In genomic region chr19:36120092-36120983, GRCh38 we compare ENCODE assay signal across 1 cellular context.
TF ChIP-seq lines count a peak whose summit lies in the region.

No MANE protein-coding gene starts in this region.

TF ChIP-seq in HepG2, 621 proteins besides CTCF, POLR2A, EP300 and RAD21 (continues in another document):
- 0 out of 2 replicates have a peak, but pooled peaks have one; percentile 13 for TF ChIP-seq ZBTB2 (CRISPR knock-in tag; IDR thresholded peaks at IDR 0.05; ENCODE audit: low read depth)
- peak; percentile 72; the same call in 1 of the 2 replicates for TF ChIP-seq MYC (CRISPR knock-in tag; IDR thresholded peaks at IDR 0.05; ENCODE audit: borderline replicate concordance)
- TF ChIP-seq ZNF10 (CRISPR knock-in tag; IDR thresholded peaks at IDR 0.05; ENCODE audit: borderline replicate concordance, low read depth) = no peak
- no peak for TF ChIP-seq ZFP41 (CRISPR knock-in tag; IDR thresholded peaks at IDR 0.05; ENCODE audit: borderline replicate concordance)
- TF ChIP-seq ZBTB8A (CRISPR knock-in tag; IDR thresholded peaks at IDR 0.05; ENCODE audit: borderline replicate concordance, low read depth) = peak; percentile 33; the same call in 1 of the 2 replicates
- TF ChIP-seq CBX5 (CRISPR knock-in tag; IDR thresholded peaks at IDR 0.05; ENCODE audit: borderline replicate concordance) = peak; percentile 63; the same call in 1 of the 2 replicates
- TF ChIP-seq BRD4 (CRISPR knock-in tag; IDR thresholded peaks at IDR 0.05) = no peak
- no peak for TF ChIP-seq ZBTB21 (CRISPR knock-in tag; IDR thresholded peaks at IDR 0.05)
- peak; percentile 74 for TF ChIP-seq MEF2D (CRISPR knock-in tag; IDR thresholded peaks at IDR 0.05)
- TF ChIP-seq MXD4 (CRISPR knock-in tag; IDR thresholded peaks at IDR 0.05) = peak; percentile 82
- TF ChIP-seq ZUFSP (CRISPR knock-in tag; IDR thresholded peaks at IDR 0.05; ENCODE audit: borderline replicate concordance) = no peak
- TF ChIP-seq ZNF629 (CRISPR knock-in tag; conservative IDR thresholded peaks at IDR 0.05) = no peak
- TF ChIP-seq FOXM1 (CRISPR knock-in tag; IDR thresholded peaks at IDR 0.05) = no peak
- TF ChIP-seq ARID2 (CRISPR knock-in tag; IDR thresholded peaks at IDR 0.05; ENCODE audit: borderline replicate concordance) = no peak
- TF ChIP-seq ZNF432 (CRISPR knock-in tag; IDR thresholded peaks at IDR 0.05; ENCODE audit: borderline replicate concordance) = no peak
- TF ChIP-seq FOSL2 (CRISPR knock-in tag; IDR thresholded peaks at IDR 0.05) = peak; percentile 68
- TF ChIP-seq ZNF891 (CRISPR knock-in tag; IDR thresholded peaks at IDR 0.05) = no peak
- TF ChIP-seq ZNF773 (CRISPR knock-in tag; IDR thresholded peaks at IDR 0.05; ENCODE audit: borderline replicate concordance) = no peak
- 0 out of 2 replicates have a peak, but pooled peaks have one; percentile 57 for TF ChIP-seq ZNF20 (CRISPR knock-in tag; IDR thresholded peaks at IDR 0.05)
- TF ChIP-seq IRF2 (CRISPR knock-in tag; IDR thresholded peaks at IDR 0.05) = peak; percentile 83
- no peak for TF ChIP-seq HIC2 (CRISPR knock-in tag; IDR thresholded peaks at IDR 0.05; ENCODE audit: low read depth)
- no peak for TF ChIP-seq TEAD2 (CRISPR knock-in tag; IDR thresholded peaks at IDR 0.05)
- no peak for TF ChIP-seq SMAD9 (CRISPR knock-in tag; IDR thresholded peaks at IDR 0.05)
- TF ChIP-seq EED (CRISPR knock-in tag; IDR thresholded peaks at IDR 0.05) = no peak
- TF ChIP-seq ATF2 (CRISPR knock-in tag; IDR thresholded peaks at IDR 0.05) = peak; percentile 80
- no peak for TF ChIP-seq ZNF224 (CRISPR knock-in tag; IDR thresholded peaks at IDR 0.05)
- TF ChIP-seq SRSF9 (IDR thresholded peaks at IDR 0.05; ENCODE audit: borderline replicate concordance, insufficient read depth, low read depth, low read length, poor library complexity, severe bottlenecking) = no peak
- TF ChIP-seq BRF2 (CRISPR knock-in tag; IDR thresholded peaks at IDR 0.05) = peak; percentile 74; the same call in 1 of the 2 replicates
- 0 out of 2 replicates have a peak, but pooled peaks have one; percentile 44 for TF ChIP-seq ZSCAN29 (CRISPR knock-in tag; conservative IDR thresholded peaks at IDR 0.05)
- TF ChIP-seq NR0B2 (CRISPR knock-in tag; IDR thresholded peaks at IDR 0.05) = no peak
- TF ChIP-seq ZNF414 (CRISPR knock-in tag; IDR thresholded peaks at IDR 0.05) = peak; percentile 86
- TF ChIP-seq MAZ (IDR thresholded peaks at IDR 0.05; ENCODE audit: borderline replicate concordance, low read depth, low read length) = peak; percentile 82
- TF ChIP-seq MAZ (CRISPR knock-in tag; IDR thresholded peaks at IDR 0.05; ENCODE audit: low read depth) = peak; percentile 85
- TF ChIP-seq ZBTB1 (CRISPR knock-in tag; IDR thresholded peaks at IDR 0.05; ENCODE audit: borderline replicate concordance) = no peak
- TF ChIP-seq PTBP1 (IDR thresholded peaks at IDR 0.05; ENCODE audit: low read depth, low read length, poor library complexity, severe bottlenecking) = no peak
- no peak for TF ChIP-seq ZNF558 (CRISPR knock-in tag; IDR thresholded peaks at IDR 0.05; ENCODE audit: borderline replicate concordance)
- no peak for TF ChIP-seq NR3C1 (CRISPR knock-in tag; IDR thresholded peaks at IDR 0.05)
- TF ChIP-seq ZNF646 (CRISPR knock-in tag; IDR thresholded peaks at IDR 0.05) = no peak
- TF ChIP-seq RXRB (CRISPR knock-in tag; IDR thresholded peaks at IDR 0.05; ENCODE audit: borderline replicate concordance) = peak; percentile 56; the same call in 1 of the 2 replicates
- peak; percentile 66; the same call in 1 of the 2 replicates for TF ChIP-seq KMT2A (CRISPR knock-in tag; IDR thresholded peaks at IDR 0.05)
- TF ChIP-seq RBAK (CRISPR knock-in tag; IDR thresholded peaks at IDR 0.05) = no peak
- TF ChIP-seq ZNF549 (CRISPR knock-in tag; IDR thresholded peaks at IDR 0.05) = no peak
- no peak for TF ChIP-seq HDAC6 (IDR thresholded peaks at IDR 0.05; ENCODE audit: low read depth, low read length)
- TF ChIP-seq DRAP1 (CRISPR knock-in tag; IDR thresholded peaks at IDR 0.05) = peak; percentile 84
- no peak for TF ChIP-seq PLSCR1 (CRISPR knock-in tag; IDR thresholded peaks at IDR 0.05; ENCODE audit: borderline replicate concordance)
- TF ChIP-seq MAFK (conservative IDR thresholded peaks at IDR 0.05 in 1 of 2, IDR thresholded peaks at IDR 0.05 in 1 of 2; ENCODE audit: low read length in 2 of 2) = no peak
